Comparison of ENCODE assay signal across 15 cellular contexts in the genomic region with DNA sequence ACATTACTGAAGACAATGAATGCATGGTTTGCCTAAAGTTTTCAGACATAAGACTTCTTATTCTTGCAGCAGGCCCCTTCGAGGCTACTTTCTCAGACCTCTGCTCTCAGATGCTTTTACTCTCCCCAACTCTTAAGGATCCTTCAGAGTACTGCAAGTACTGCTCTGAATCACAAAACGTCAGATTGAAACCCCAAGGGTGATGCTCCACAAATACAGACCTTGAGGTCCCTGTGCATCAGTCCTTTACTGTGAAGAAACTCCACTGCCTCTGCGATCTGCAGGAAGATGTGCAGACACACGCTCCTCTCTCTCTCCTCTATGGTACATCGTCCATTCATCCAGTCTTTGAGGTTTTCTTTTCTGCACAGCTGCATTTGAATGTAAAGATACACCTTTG. TPM values are rescaled to one million over a fixed set of nuclear protein-coding genes. Genes with fewer than 3 reads are reported as not detected.
DNase-seq lines count a peak whose midpoint lies in the region; ATAC-seq and TF ChIP-seq lines count a peak whose summit lies in the region.
"Had no signal": no experiment of that assay in that cellular context is flagged by ENCODE, and none has a peak within 500 bp of the region (broad histone marks: within the 10 kb centered on the region; RNA-seq: fewer than 3 reads in every experiment).

No MANE protein-coding gene starts in this region.

- TF ChIP-seq CTCF in GM13976 (IDR thresholded peaks at IDR 0.05; ENCODE audit: borderline replicate concordance, control extremely low read depth, extremely low read depth, insufficient read depth, missing control alignments) (no peak), RWPE1 (conservative IDR thresholded peaks at IDR 0.05; ENCODE audit: low read depth) (no peak)

- POLR2A ChIA-PET in RWPE1 (lab: Yijun Ruan, JAX; ENCODE audit: low non-redundant PET), result no interaction called here

- CTCF ChIA-PET in RWPE1 (lab: Yijun Ruan, JAX), result no interaction called here

- no peak overlapping the region for H3K27ac ChIP-seq in RWPE1
- H3K27ac ChIP-seq: skin epidermis, upper lobe of left lung had no signal

- peak; percentile 13 for DNase-seq in GM13976 (ENCODE audit: low spot score)
- no peak for DNase-seq in RWPE1 (ENCODE audit: low spot score)
- no peak for DNase-seq in H4 (ENCODE audit: low spot score)
- no peak for DNase-seq in NCI-H2107 treated with DMSO at 0.1 percent for 48 hours (lab: John Stamatoyannopoulos, UW; ENCODE audit: unreplicated experiment)
- DNase-seq: activated naive CD4-positive, alpha-beta T cell treated with anti-CD3 and anti-CD28 coated beads for 36 hours; foreskin fibroblast; kidney glomerular epithelial cell; NCI-H1417; NCI-H82; upper lobe of left lung had no signal

- in situ Hi-C loops in GM13976 (cut with MboI; ENCODE audit: low sequenced_read_pairs, unreplicated experiment), result loop anchor here (10.0 kb wide), 1 partner anchor 90 kb away; no protein-coding TSS in a partner anchor

- ATAC-seq in GM19328 (IDR thresholded peaks at IDR 0.05; ENCODE audit: unreplicated experiment), result peak; percentile 85
- peak; percentile 71 for ATAC-seq in HG02763 (IDR thresholded peaks at IDR 0.05; ENCODE audit: unreplicated experiment)
- ATAC-seq in HG03558 (IDR thresholded peaks at IDR 0.05; ENCODE audit: extremely low read depth, unreplicated experiment), result peak; percentile 72
- ATAC-seq in HG03571 (IDR thresholded peaks at IDR 0.05; ENCODE audit: unreplicated experiment), result no peak

RNA-seq across cellular contexts. Expression of gene EIF2AK3, which starts 52.8 kb away (rescaled TPM):
- 12.7 and 16.6 TPM in 2 replicates for total RNA-seq in H4 (2014; rRNA removed; shearing (Covaris generic))
